11 cellular contexts compared by ENCODE assay signal in the genomic region with DNA sequence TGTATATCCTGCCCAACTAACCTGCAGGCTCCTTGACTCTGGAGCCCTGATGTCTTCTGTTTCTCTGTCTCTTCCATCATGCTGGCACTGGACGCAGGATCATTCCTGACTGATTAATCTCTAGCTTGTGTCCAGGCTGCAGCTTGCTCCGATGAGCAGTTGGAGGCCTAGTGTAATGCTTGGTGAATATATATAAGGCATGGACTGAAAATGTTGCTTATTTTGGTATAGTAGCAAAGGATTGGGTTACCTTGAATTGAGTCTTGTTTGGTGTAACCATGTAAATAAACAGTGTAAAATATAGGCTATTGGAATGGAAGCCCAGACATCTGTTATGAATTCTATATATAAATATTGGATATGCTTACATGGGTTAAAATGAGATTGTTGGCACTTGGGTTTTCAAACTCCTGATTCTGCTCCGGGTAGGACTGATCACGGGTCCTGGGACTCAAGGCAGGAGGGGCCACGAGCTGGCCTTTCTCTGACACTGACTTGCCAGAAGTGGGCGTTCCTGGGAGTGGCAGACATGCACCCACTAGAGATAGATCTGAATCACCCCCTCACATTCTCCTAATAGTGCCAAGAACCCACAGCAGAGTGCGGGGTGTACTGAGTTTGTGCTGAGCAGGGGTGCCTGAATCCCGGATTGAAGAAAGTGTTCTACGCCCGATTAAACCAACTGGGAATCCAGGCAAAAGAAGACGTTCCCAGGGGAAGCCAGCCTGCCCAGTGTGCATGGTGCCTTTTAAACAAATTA. TPM values are rescaled to one million over a fixed set of nuclear protein-coding genes. Genes with fewer than 3 reads are reported as not detected.
A peak's percentile ranks its signal among the peaks of the same experiment; 100 is the strongest.
DNase-seq lines count a peak whose midpoint lies in the region; ATAC-seq, FAIRE-seq and TF ChIP-seq lines count a peak whose summit lies in the region.
"Had no signal": no experiment of that assay in that cellular context is flagged by ENCODE, and none has a peak within 500 bp of the region (broad histone marks: within the 10 kb centered on the region; RNA-seq: fewer than 3 reads in every experiment).

No MANE protein-coding gene starts in this region.

- H3K27ac Mint-ChIP-seq in activated naive CD4-positive, alpha-beta T cell treated with anti-CD3 and anti-CD28 coated beads, Interleukin-2, amount 50 U/mL, for 72 hours: peak overlapping the region; percentile 40
- H3K27ac Mint-ChIP-seq in activated naive CD4-positive, alpha-beta T cell treated with anti-CD3 and anti-CD28 coated beads for 36 hours: no peak overlapping the region

- intact Hi-C loops in activated naive CD4-positive, alpha-beta T cell treated with anti-CD3 and anti-CD28 coated beads for 36 hours (cut with micrococcal nuclease): no loop called here
- intact Hi-C loops in lower leg skin (cut with DNase I; ENCODE audit: low total_unique reads) (no loop called here), aorta (cut with DNase I) (no loop called here), kidney (cut with DNase I) (no loop called here)

- no peak for TF ChIP-seq POLR2A in lower leg skin (IDR thresholded peaks at IDR 0.05)

- no peaks in the 10 kb centered on the region for H3K9me3 Mint-ChIP-seq in activated naive CD4-positive, alpha-beta T cell treated with anti-CD3 and anti-CD28 coated beads, Interleukin-2, amount 50 U/mL, for 72 hours
- H3K9me3 Mint-ChIP-seq in activated naive CD4-positive, alpha-beta T cell treated with anti-CD3 and anti-CD28 coated beads for 36 hours: no peaks in the 10 kb centered on the region

- H3K36me3 ChIP-seq in aorta (ENCODE audit: control insufficient read depth in 1 of 2, insufficient read depth in 2 of 2, low read length in 1 of 2) (no peaks in the 10 kb centered on the region), kidney (ENCODE audit: control insufficient read depth in 1 of 2, insufficient read depth in 2 of 2, low read length in 2 of 2) (no peaks in the 10 kb centered on the region)
- H3K36me3 ChIP-seq: SJSA1 had no signal

- no peak for TF ChIP-seq CTCF in lower leg skin (IDR thresholded peaks at IDR 0.05)
- TF ChIP-seq CTCF in kidney (IDR thresholded peaks at IDR 0.05; ENCODE audit: borderline replicate concordance, extremely low read depth, insufficient read depth): no peak

- FAIRE-seq in kidney (lab: Jason Lieb, UNC): no peak

- H3K9me3 ChIP-seq in aorta (ENCODE audit: control insufficient read depth, low read length) (no peaks in the 10 kb centered on the region), kidney (ENCODE audit: control insufficient read depth in 1 of 2, low read length in 2 of 2) (no peaks in the 10 kb centered on the region)
- H3K9me3 ChIP-seq: SJSA1 had no signal

- H3K4me3 ChIP-seq in lower leg skin (ENCODE audit: low read depth, poor library complexity, severe bottlenecking): no peak overlapping the region
- no peak overlapping the region for H3K4me3 ChIP-seq in aorta (ENCODE audit: low read length in 2 of 2)
- H3K4me3 ChIP-seq in kidney (ENCODE audit: low read length in 2 of 2): no peak overlapping the region
- H3K4me3 ChIP-seq: SJSA1 had no signal

- no peak for ATAC-seq in activated naive CD4-positive, alpha-beta T cell treated with anti-CD3 and anti-CD28 coated beads, Interleukin-2, amount 50 U/mL, for 72 hours
- peak; percentile 16 for ATAC-seq in aorta (ENCODE audit: low FRiP score)
- ATAC-seq in GM18867 (IDR thresholded peaks at IDR 0.05; ENCODE audit: unreplicated experiment): no peak

- peaks cover 35% of the 10 kb centered on the region for H3K4me1 Mint-ChIP-seq in activated naive CD4-positive, alpha-beta T cell treated with anti-CD3 and anti-CD28 coated beads for 36 hours (ENCODE audit: low read depth)

- H3K36me3 Mint-ChIP-seq in activated naive CD4-positive, alpha-beta T cell treated with anti-CD3 and anti-CD28 coated beads, Interleukin-2, amount 50 U/mL, for 72 hours: no peaks in the 10 kb centered on the region
- no peaks in the 10 kb centered on the region for H3K36me3 Mint-ChIP-seq in activated naive CD4-positive, alpha-beta T cell treated with anti-CD3 and anti-CD28 coated beads for 36 hours (ENCODE audit: low read depth)

- no peak overlapping the region for H3K9ac ChIP-seq in kidney (ENCODE audit: low read length in 2 of 2)
- H3K9ac ChIP-seq: parathyroid adenoma had no signal

- H3K4me3 Mint-ChIP-seq in activated naive CD4-positive, alpha-beta T cell treated with anti-CD3 and anti-CD28 coated beads for 36 hours: no peak overlapping the region

- H3K27me3 Mint-ChIP-seq in activated naive CD4-positive, alpha-beta T cell treated with anti-CD3 and anti-CD28 coated beads for 36 hours (ENCODE audit: low read depth): no peaks in the 10 kb centered on the region

- CTCF ChIA-PET in activated naive CD4-positive, alpha-beta T cell treated with anti-CD3 and anti-CD28 coated beads for 36 hours (lab: Charles Lee): no interaction called here

- no peak for DNase-seq in activated naive CD4-positive, alpha-beta T cell treated with anti-CD3 and anti-CD28 coated beads, Interleukin-2, amount 50 U/mL, for 72 hours (ENCODE audit: low spot score in 2 of 2)
- no peak for DNase-seq in activated naive CD4-positive, alpha-beta T cell treated with anti-CD3 and anti-CD28 coated beads for 36 hours
- DNase-seq in caudate nucleus (lab: John Stamatoyannopoulos, UW) (peak in 45 of 61 donors; percentile 13 to 93 (median 54)), lower leg skin (ENCODE audit: low spot score in 2 of 2) (peak; percentile 62 to 91), aorta (peak; percentile 63 to 72), DMS79 treated with DMSO at 0.1 percent for 48 hours (lab: John Stamatoyannopoulos, UW) (no peak), kidney (no peak)
- DNase-seq: NCI-H1092 had no signal

- 23 to 36% methylated on average over 11 of the region's 11 CpGs for WGBS in lower leg skin, 2 donors
- WGBS in aorta, 2 donors: 40 to 41% methylated on average over 11 of the region's 11 CpGs

- no peak overlapping the region for H3K27ac ChIP-seq in caudate nucleus (ENCODE audit: low read depth, low read length)
- peak overlapping the region in 1 of 2 donors; percentile 9 for H3K27ac ChIP-seq in aorta (ENCODE audit: low read depth in 1 of 2, low read length in 2 of 2)
- H3K27ac ChIP-seq in kidney (ENCODE audit: low read depth in 2 of 2, low read length in 2 of 2): no peak overlapping the region
- H3K27ac ChIP-seq: parathyroid adenoma, SJSA1 had no signal

- H3K4me1 ChIP-seq in aorta (ENCODE audit: control insufficient read depth in 1 of 2, insufficient read depth in 2 of 2, low read length in 2 of 2): peaks cover 0 to 6% of the 10 kb centered on the region in 2 donors
- H3K4me1 ChIP-seq in kidney (ENCODE audit: control insufficient read depth in 1 of 2, insufficient read depth in 1 of 2, low read depth in 1 of 2, low read length in 2 of 2): peaks cover 12 to 18% of the 10 kb centered on the region in 2 donors

- no peaks in the 10 kb centered on the region for H3K27me3 ChIP-seq in aorta (ENCODE audit: control insufficient read depth in 1 of 2, insufficient read depth in 2 of 2, low read length in 1 of 2)
- H3K27me3 ChIP-seq: SJSA1 had no signal

RNA-seq across cellular contexts. Expression of gene LRP5, which starts 25.8 kb away (rescaled TPM):
- 10 to 100 TPM in 1 of 2 donors, 1 to 10 TPM in 1; 8.7 to 14.1 TPM for total RNA-seq in activated naive CD4-positive, alpha-beta T cell treated with anti-CD3 and anti-CD28 coated beads, Interleukin-2, amount 50 U/mL, for 72 hours
- total RNA-seq in activated naive CD4-positive, alpha-beta T cell treated with anti-CD3 and anti-CD28 coated beads for 36 hours: 10 to 100 TPM; 14.3 to 17.1 TPM
- 10 to 100 TPM; 25.0 to 53.5 (median 29.3) TPM for total RNA-seq in lower leg skin
- total RNA-seq in aorta: 100 to 1,000 TPM in 1 of 2 donors, 10 to 100 TPM in 1; 85.9 to 103 TPM
- polyA plus RNA-seq in aorta: 10 to 100 TPM; 23.9 to 53.2 TPM
- 71.3 TPM for total RNA-seq in kidney
- 55.4 TPM for polyA plus RNA-seq in kidney (ENCODE audit: insufficient read depth, low read depth, low replicate concordance)

Comparison
In these comparisons a context has a peak if more than half of its experiments do, and no peak if none do; other contexts are left out.
1. DNase-seq: peak in caudate nucleus (45 of 61), lower leg skin (2 of 2) and aorta (2 of 2); none in activated naive CD4-positive, alpha-beta T cell treated with anti-CD3 and anti-CD28 coated beads, Interleukin-2, amount 50 U/mL, for 72 hours (0 of 2), activated naive CD4-positive, alpha-beta T cell treated with anti-CD3 and anti-CD28 coated beads for 36 hours (single experiment), DMS79 treated with DMSO at 0.1 percent for 48 hours (single experiment) and kidney (single experiment).